Comparison of ENCODE assay signal across 14 cellular contexts in genomic region chr22:36311386-36312085, GRCh38. TPM values are rescaled to one million over a fixed set of nuclear protein-coding genes. Genes with fewer than 3 reads are reported as not detected.
DNase-seq lines count a peak whose midpoint lies in the region; ATAC-seq, FAIRE-seq and TF ChIP-seq lines count a peak whose summit lies in the region.
"Had no signal": no experiment of that assay in that cellular context is flagged by ENCODE, and none has a peak within 500 bp of the region (broad histone marks: within the 10 kb centered on the region; RNA-seq: fewer than 3 reads in every experiment).

No MANE protein-coding gene starts in this region.

- no peak overlapping the region for H3K27ac Mint-ChIP-seq in activated T-helper 17 cell treated with anti-CD3 and anti-CD28 coated beads, Interleukin-2, amount 50 U/mL, for 72 hours
- H3K27ac Mint-ChIP-seq in naive thymus-derived CD4-positive, alpha-beta T cell = peak overlapping the region in 1 of 9 donors; percentile 72
- H3K27ac Mint-ChIP-seq: endodermal cell had no signal

- CTCF ChIA-PET in HepG2 (lab: Yijun Ruan, JAX; ENCODE audit: low intra/inter-chr PET ratio, low total read pairs) = no interaction called here
- CTCF ChIA-PET in naive thymus-derived CD4-positive, alpha-beta T cell (lab: Charles Lee) = interaction anchor here (1.3 kb wide), 1 partner anchor 10 kb away, joined by 5 read pairs; no protein-coding TSS in a partner anchor

- H3K27me3 ChIP-seq in HepG2 (ENCODE audit: control insufficient read depth in 1 of 2, insufficient read depth in 2 of 2, low read length in 2 of 2) = no peaks in the 10 kb centered on the region
- no peaks in the 10 kb centered on the region for H3K27me3 ChIP-seq in hepatocyte
- no peaks in the 10 kb centered on the region for H3K27me3 ChIP-seq in naive thymus-derived CD4-positive, alpha-beta T cell (ENCODE audit: control insufficient read depth in 2 of 2, insufficient read depth in 2 of 2, low read length in 2 of 2)
- H3K27me3 ChIP-seq: foreskin keratinocyte, neutrophil had no signal

- H3K4me3 Mint-ChIP-seq in activated T-helper 17 cell treated with anti-CD3 and anti-CD28 coated beads, Interleukin-2, amount 50 U/mL, for 72 hours = no peak overlapping the region
- no peak overlapping the region for H3K4me3 Mint-ChIP-seq in naive thymus-derived CD4-positive, alpha-beta T cell
- H3K4me3 Mint-ChIP-seq: endodermal cell had no signal

- 75% methylated on average over 10 of the region's 18 CpGs for WGBS in HepG2 (ENCODE audit: low lambda C conversion rate)
- WGBS in hepatocyte (ENCODE audit: low lambda C conversion rate, missing lambda C conversion rate) = 78% methylated on average over 18 of the region's 18 CpGs

- H3K4me3 ChIP-seq in HepG2 (replicated peaks in 1 of 3; ENCODE audit: insufficient read depth in 1 of 3, low read depth in 2 of 3, low read length in 3 of 3) = no peak overlapping the region
- H3K4me3 ChIP-seq in hepatocyte = no peak overlapping the region
- H3K4me3 ChIP-seq in naive thymus-derived CD4-positive, alpha-beta T cell (ENCODE audit: low read length) = no peak overlapping the region

- no TSS peak for BruUV-seq in HepG2 (replicated peaks; lab: Mats Ljungman, UMichigan)

- peak; percentile 57 for DNase-seq in COLO668 (lab: John Stamatoyannopoulos, UW; ENCODE audit: unreplicated experiment)
- peak; percentile 81 for DNase-seq in LHCN-M2 (ENCODE audit: low read depth)
- no peak for DNase-seq in HepG2 (ENCODE audit: low spot score)
- DNase-seq in hepatocyte (ENCODE audit: low spot score) = no peak
- DNase-seq in naive thymus-derived CD4-positive, alpha-beta T cell = no peak
- no peak for DNase-seq in urothelium cell line (ENCODE audit: low spot score)
- DNase-seq: cerebellar nuclear complex, endodermal cell, NCI-H1092, T-helper 2 cell had no signal

- H3K9me3 ChIP-seq in HepG2 (ENCODE audit: low read length) (no peaks in the 10 kb centered on the region), hepatocyte (ENCODE audit: low read depth) (no peaks in the 10 kb centered on the region)
- H3K9me3 ChIP-seq in naive thymus-derived CD4-positive, alpha-beta T cell (ENCODE audit: control insufficient read depth in 2 of 3, low read length in 3 of 3) = no peaks in the 10 kb centered on the region

- no peak for TF ChIP-seq POLR2A in HepG2 (IDR thresholded peaks at IDR 0.05; ENCODE audit: insufficient read depth in 1 of 2, low read depth in 2 of 2, low read length in 2 of 2)

- H3K36me3 Mint-ChIP-seq in activated T-helper 17 cell treated with anti-CD3 and anti-CD28 coated beads, Interleukin-2, amount 50 U/mL, for 72 hours (ENCODE audit: low read depth) = peaks cover 98% of the 10 kb centered on the region
- peaks cover 11 to 50% (median 18%) of the 10 kb centered on the region in 5 donors for H3K36me3 Mint-ChIP-seq in naive thymus-derived CD4-positive, alpha-beta T cell

- no peaks in the 10 kb centered on the region for H3K27me3 Mint-ChIP-seq in activated T-helper 17 cell treated with anti-CD3 and anti-CD28 coated beads, Interleukin-2, amount 50 U/mL, for 72 hours
- no peaks in the 10 kb centered on the region for H3K27me3 Mint-ChIP-seq in naive thymus-derived CD4-positive, alpha-beta T cell

- no peak overlapping the region for H3K27ac ChIP-seq in HepG2 (ENCODE audit: extremely low read length, insufficient read depth, low read length)
- no peak overlapping the region for H3K27ac ChIP-seq in hepatocyte
- no peak overlapping the region for H3K27ac ChIP-seq in naive thymus-derived CD4-positive, alpha-beta T cell (ENCODE audit: low read depth, low read length)
- H3K27ac ChIP-seq: foreskin keratinocyte, neutrophil had no signal

- ATAC-seq in activated T-helper 17 cell treated with anti-CD3 and anti-CD28 coated beads, Interleukin-2, amount 50 U/mL, for 72 hours (replicated peaks) = peak; percentile 44
- no peak for ATAC-seq in HepG2
- no peak for ATAC-seq in GM18861 (IDR thresholded peaks at IDR 0.05; ENCODE audit: unreplicated experiment)
- no peak for ATAC-seq in naive thymus-derived CD4-positive, alpha-beta T cell
- ATAC-seq: foreskin keratinocyte had no signal

- in situ Hi-C loops in HepG2 (cut with HindIII; ENCODE audit: extremely low pct_ligation_motif_present, low pct_unique_long_range_greater_than_20kb) = no loop called here

- peaks cover 20% of the 10 kb centered on the region for H3K4me1 ChIP-seq in HepG2 (ENCODE audit: insufficient read depth, low read length)
- no peaks in the 10 kb centered on the region for H3K4me1 ChIP-seq in hepatocyte (ENCODE audit: insufficient read depth)
- no peaks in the 10 kb centered on the region for H3K4me1 ChIP-seq in naive thymus-derived CD4-positive, alpha-beta T cell (ENCODE audit: control insufficient read depth in 2 of 2, insufficient read depth in 2 of 2, low read length in 2 of 2)
- H3K4me1 ChIP-seq: foreskin keratinocyte had no signal

- H3K4me2 ChIP-seq in HepG2 (ENCODE audit: low read depth, low read length) = no peak overlapping the region
- H3K4me2 ChIP-seq in hepatocyte = no peak overlapping the region

- H3K9me3 Mint-ChIP-seq in activated T-helper 17 cell treated with anti-CD3 and anti-CD28 coated beads, Interleukin-2, amount 50 U/mL, for 72 hours = no peaks in the 10 kb centered on the region
- no peaks in the 10 kb centered on the region for H3K9me3 Mint-ChIP-seq in naive thymus-derived CD4-positive, alpha-beta T cell
- H3K9me3 Mint-ChIP-seq: endodermal cell had no signal

- H3K36me3 ChIP-seq in HepG2 (replicated peaks in 1 of 2; ENCODE audit: control insufficient read depth in 1 of 2, insufficient read depth in 2 of 2, low read length in 2 of 2) (peaks cover 48 to 82% of the 10 kb centered on the region in 2 experiments), hepatocyte (replicated peaks; ENCODE audit: insufficient read depth, low read depth) (no peaks in the 10 kb centered on the region)
- peaks cover 63 to 98% (median 73%) of the 10 kb centered on the region in 3 experiments for H3K36me3 ChIP-seq in naive thymus-derived CD4-positive, alpha-beta T cell (ENCODE audit: control insufficient read depth in 2 of 3, insufficient read depth in 3 of 3, low read length in 3 of 3)

- H3K79me2 ChIP-seq in HepG2 (ENCODE audit: insufficient read depth, low read length) = no peaks in the 10 kb centered on the region
- no peaks in the 10 kb centered on the region for H3K79me2 ChIP-seq in hepatocyte

- POLR2A ChIA-PET in HepG2 (lab: Yijun Ruan, JAX) = no interaction called here
- POLR2A ChIA-PET in naive thymus-derived CD4-positive, alpha-beta T cell (lab: Charles Lee) = interaction anchor here (0.7 to 1.7 kb wide), 5 partner anchors 10 to 156 kb away, joined by 3 to 10 read pairs (median 3); no protein-coding TSS in a partner anchor

- no peaks in the 10 kb centered on the region for H3K9me2 ChIP-seq in hepatocyte (replicated peaks; ENCODE audit: insufficient read depth)

- intact Hi-C loops in HepG2 (cut with micrococcal nuclease; ENCODE audit: unreplicated experiment) = no loop called here
- intact Hi-C loops in naive thymus-derived CD4-positive, alpha-beta T cell (cut with micrococcal nuclease) = no loop called here

- FAIRE-seq in HepG2 (lab: Jason Lieb, UNC) (no peak), urothelium cell line (lab: Jason Lieb, UNC) (no peak)

- no peak overlapping the region for H3K9ac ChIP-seq in HepG2 (ENCODE audit: insufficient read depth, low read depth, low read length)

- TF ChIP-seq EP300 in HepG2 (IDR thresholded peaks at IDR 0.05; ENCODE audit: low read depth in 2 of 2, low read length in 2 of 2) (no peak), HepG2 (CRISPR knock-in tag; IDR thresholded peaks at IDR 0.05; ENCODE audit: borderline replicate concordance) (no peak)

- H2AFZ ChIP-seq in HepG2 (ENCODE audit: low read length) = no peak overlapping the region
- no peak overlapping the region for H2AFZ ChIP-seq in hepatocyte

- H3K4me1 Mint-ChIP-seq in activated T-helper 17 cell treated with anti-CD3 and anti-CD28 coated beads, Interleukin-2, amount 50 U/mL, for 72 hours = no peaks in the 10 kb centered on the region
- H3K4me1 Mint-ChIP-seq in naive thymus-derived CD4-positive, alpha-beta T cell = peaks cover 0 to 9% (median 4%) of the 10 kb centered on the region in 7 donors
- H3K4me1 Mint-ChIP-seq: endodermal cell had no signal

- TF ChIP-seq CTCF in HepG2 (CRISPR knock-in tag; IDR thresholded peaks at IDR 0.05) (no peak), hepatocyte (IDR thresholded peaks at IDR 0.05; ENCODE audit: poor library complexity) (no peak)

- no peak for TF ChIP-seq RAD21 in HepG2 (CRISPR knock-in tag; IDR thresholded peaks at IDR 0.05)

- 0 out of 2 replicates have a peak, but pooled peaks cover 2% of the 10 kb centered on the region for H4K20me1 ChIP-seq in HepG2 (ENCODE audit: insufficient read depth, low read length)
- no peaks in the 10 kb centered on the region for H4K20me1 ChIP-seq in hepatocyte (ENCODE audit: insufficient read depth, poor library complexity, severe bottlenecking)

RNA-seq across cellular contexts. Expression of gene APOL1, which starts 58.6 kb away (rescaled TPM):
- total RNA-seq in LHCN-M2 (2014; rRNA removed) = 1.4 and 1.7 TPM in 2 replicates
- 4.3 TPM for polyA plus RNA-seq in LHCN-M2 (2012)
- 10 to 100 TPM; 52.8 to 89.4 TPM for total RNA-seq in activated T-helper 17 cell treated with anti-CD3 and anti-CD28 coated beads, Interleukin-2, amount 50 U/mL, for 72 hours
- 11.2 and 20.3 TPM in 2 replicates for total RNA-seq in HepG2 (2016; rRNA removed; fragmentation: Illumina TruSeq; extraction: Trizol)
- 2.3 and 2.8 TPM in 2 replicates for total RNA-seq in HepG2 (2016; cell fraction: cytosol; rRNA removed; fragmentation: Illumina TruSeq; extraction: Trizol; ENCODE audit: low read depth)
- 10.1 and 20.9 TPM in 2 replicates for total RNA-seq in HepG2 (2016; cell fraction: insoluble cytoplasmic fraction; rRNA removed; fragmentation: Illumina TruSeq; extraction: Trizol)
- total RNA-seq in HepG2 (2016; cell fraction: membrane; rRNA removed; fragmentation: Illumina TruSeq; extraction: Trizol) = 3.2 and 3.4 TPM in 2 replicates
- 19.4 and 20.3 TPM in 2 replicates for total RNA-seq in HepG2 (2016; cell fraction: nucleus; rRNA removed; fragmentation: Illumina TruSeq; extraction: Trizol)
- 75.0 and 124 TPM in 2 replicates for polyA plus RNA-seq in HepG2 (2011; rRNA removed)
- polyA plus RNA-seq in HepG2 (2011; cell fraction: cytosol; rRNA removed) = 57.2 and 84.6 TPM in 2 replicates
- 110 and 144 TPM in 2 replicates for polyA plus RNA-seq in HepG2 (2011; cell fraction: nucleus; rRNA removed)
- 126 and 159 TPM in 2 replicates for polyA plus RNA-seq in HepG2 (2012)
- 2.5 and 2.9 TPM in 2 replicates for polyA plus RNA-seq in HepG2 (2016; cell fraction: cytosol; fragmentation: Illumina TruSeq; extraction: Trizol; ENCODE audit: low read depth)
- polyA plus RNA-seq in HepG2 (2016; cell fraction: insoluble cytoplasmic fraction; fragmentation: Illumina TruSeq; extraction: Trizol; ENCODE audit: low read depth) = 12.0 and 13.0 TPM in 2 replicates
- 3.3 and 3.8 TPM in 2 replicates for polyA plus RNA-seq in HepG2 (2016; cell fraction: membrane; fragmentation: Illumina TruSeq; extraction: Trizol; ENCODE audit: low read depth)
- polyA plus RNA-seq in HepG2 (2016; cell fraction: nucleus; fragmentation: Illumina TruSeq; extraction: Trizol; ENCODE audit: insufficient read depth, low read depth) = 37.3 and 42.3 TPM in 2 replicates
- polyA minus RNA-seq in HepG2 (2011; rRNA and poly(A)+ RNA removed; ENCODE audit: low replicate concordance) = 2.0 and 61.9 TPM in 2 replicates
- polyA minus RNA-seq in HepG2 (2011; cell fraction: cytosol; rRNA and poly(A)+ RNA removed) = 61.5 and 88.3 TPM in 2 replicates
- polyA minus RNA-seq in HepG2 (2011; cell fraction: nucleus; rRNA and poly(A)+ RNA removed) = 34.2 and 54.7 TPM in 2 replicates
- total RNA-seq in hepatocyte = 6.2 and 7.3 TPM in 2 replicates
- 6.4 and 6.8 TPM in 2 replicates for polyA plus RNA-seq in hepatocyte
- total RNA-seq in naive thymus-derived CD4-positive, alpha-beta T cell = 10 to 100 TPM in 4 of 5 experiments, 1 to 10 TPM in 1; 8.6 to 91.1 (median 18.4) TPM
- 10 to 100 TPM in 1 of 2 donors, 1 to 10 TPM in 1; 6.2 to 14.9 TPM for polyA plus RNA-seq in naive thymus-derived CD4-positive, alpha-beta T cell

Comparison
In these comparisons a context has a peak if more than half of its experiments do, and no peak if none do; other contexts are left out.
1. DNase-seq: peak in COLO668 (single experiment) and LHCN-M2 (single experiment); none in HepG2 (single experiment), hepatocyte (single experiment), naive thymus-derived CD4-positive, alpha-beta T cell (0 of 9) and urothelium cell line (single experiment).